Comparison of ENCODE assay signal across 28 cellular contexts in genomic region chrX:101507986-101508385, GRCh38. TPM values are rescaled to one million over a fixed set of nuclear protein-coding genes. Genes with fewer than 3 reads are reported as not detected.
DNase-seq lines count a peak whose midpoint lies in the region; ATAC-seq, FAIRE-seq and TF ChIP-seq lines count a peak whose summit lies in the region.
"Had no signal": no experiment of that assay in that cellular context is flagged by ENCODE, and none has a peak within 500 bp of the region (broad histone marks: within the 10 kb centered on the region; RNA-seq: fewer than 3 reads in every experiment).

No MANE protein-coding gene starts in this region.

- intact Hi-C loops in posterior cingulate gyrus (cut with DNase I) = no loop called here

- DNase-seq in bronchial epithelial cell (ENCODE audit: low read depth) (peak; percentile 76), epithelial cell of prostate (ENCODE audit: low read depth, low spot score) (no peak), foreskin keratinocyte (peak; percentile 10 to 39), posterior cingulate gyrus (no peak), NCI-H2029 (lab: John Stamatoyannopoulos, UW) (no peak)
- DNase-seq: 8988T; ACHN; BE2C; C1 segment of cervical spinal cord; CD4-positive, alpha-beta memory T cell; CD4-positive, CD25-positive, alpha-beta regulatory T cell; CD8-positive, alpha-beta memory T cell; COR-L47; DMS 273 treated with DMSO at 0.1 percent for 48 hours; DMS153; DMS53; DMS79; DND-41; EL; GDM1 had no signal

- no peaks in the 10 kb centered on the region for H3K36me3 ChIP-seq in bronchial epithelial cell (ENCODE audit: control insufficient read depth, insufficient read depth, low read length)
- H3K36me3 ChIP-seq: BE2C, BLaER1 had no signal

- no peaks in the 10 kb centered on the region for H3K27me3 ChIP-seq in bronchial epithelial cell (ENCODE audit: control insufficient read depth, insufficient read depth, low read length)
- H3K27me3 ChIP-seq in foreskin keratinocyte = no peaks in the 10 kb centered on the region
- H3K27me3 ChIP-seq: BE2C, BLaER1 had no signal

- no peaks in the 10 kb centered on the region for H3K4me1 ChIP-seq in foreskin keratinocyte
- H3K4me1 ChIP-seq: BE2C, BLaER1 had no signal

- TF ChIP-seq CTCF in bronchial epithelial cell (IDR thresholded peaks at IDR 0.05; ENCODE audit: insufficient read depth, low read length, severe bottlenecking) (no peak), foreskin keratinocyte (conservative IDR thresholded peaks at IDR 0.05) (no peak)

- H3K27ac ChIP-seq in epithelial cell of prostate = peak overlapping the region; percentile 65
- H3K27ac ChIP-seq in foreskin keratinocyte = no peak overlapping the region
- H3K27ac ChIP-seq: BLaER1 had no signal

- ATAC-seq in foreskin keratinocyte (peak; percentile 44), GM18909 (IDR thresholded peaks at IDR 0.05; ENCODE audit: poor library complexity, unreplicated experiment) (no peak), GM18520 (IDR thresholded peaks at IDR 0.05; ENCODE audit: unreplicated experiment) (no peak)
- ATAC-seq: GM12878 had no signal

- no peak overlapping the region for H3K4me3 ChIP-seq in bronchial epithelial cell (ENCODE audit: low read depth, low read length)
- H3K4me3 ChIP-seq: BLaER1, GM12878 had no signal

- no peak for FAIRE-seq in bronchial epithelial cell (lab: Jason Lieb, UNC)
- FAIRE-seq: A204.1, GM12878, GM12892, GM18507 had no signal

RNA-seq across cellular contexts. Expression of gene ARMCX4, which starts 22.7 kb away (rescaled TPM):
- 0.79 and 1.8 TPM in 2 replicates for total RNA-seq in bronchial epithelial cell
- total RNA-seq in foreskin keratinocyte = 2.4 TPM in 2 replicates
- 0.71 and 0.72 TPM in 2 replicates for polyA plus RNA-seq in foreskin keratinocyte
- total RNA-seq: G401 had no signal

RNA-seq across cellular contexts. Expression of gene ARMCX1, which starts 42.4 kb away (rescaled TPM):
- total RNA-seq in bronchial epithelial cell = 5.8 and 7.4 TPM in 2 replicates
- total RNA-seq in foreskin keratinocyte = 16.3 and 16.8 TPM in 2 replicates
- 10.2 and 12.1 TPM in 2 replicates for polyA plus RNA-seq in foreskin keratinocyte
- total RNA-seq: GM12878 had no signal

Comparison
In these comparisons a context has a peak if more than half of its experiments do, and no peak if none do; other contexts are left out.
1. DNase-seq: peak in bronchial epithelial cell (single experiment) and foreskin keratinocyte (2 of 2); none in epithelial cell of prostate (single experiment), posterior cingulate gyrus (0 of 10) and NCI-H2029 (single experiment).